In genomic region chr2:25419678-25420242, GRCh38 we compare ENCODE assay signal across 1 cellular context.
TF ChIP-seq lines count a peak whose summit lies in the region.

No MANE protein-coding gene starts in this region.

TF ChIP-seq in GM12878, 131 proteins besides CTCF, POLR2A, EP300 and RAD21 (continued from another document and continues in another):
- TF ChIP-seq PRDM15 (CRISPR knock-in tag; IDR thresholded peaks at IDR 0.05) (no peak), MAX (IDR thresholded peaks at IDR 0.05; ENCODE audit: low read depth, low read length) (peak; percentile 74), BRCA1 (IDR thresholded peaks at IDR 0.05; ENCODE audit: low read depth, low read length) (no peak), RUNX3 (IDR thresholded peaks at IDR 0.05; ENCODE audit: low read length) (peak; percentile 91), SUZ12 (IDR thresholded peaks at IDR 0.05; ENCODE audit: unreplicated experiment) (no peak), TARDBP (IDR thresholded peaks at IDR 0.05; ENCODE audit: borderline replicate concordance) (no peak), MTA2 (IDR thresholded peaks at IDR 0.05; ENCODE audit: low read depth) (peak; percentile 89), NFXL1 (IDR thresholded peaks at IDR 0.05; ENCODE audit: borderline replicate concordance) (no peak), JUNB (IDR thresholded peaks at IDR 0.05) (peak; percentile 78), SPI1 (IDR thresholded peaks at IDR 0.05; ENCODE audit: borderline replicate concordance, insufficient read depth, low read depth, low read length) (peak; percentile 100), RELB (IDR thresholded peaks at IDR 0.05; ENCODE audit: low read depth) (peak; percentile 99), CREB1 (IDR thresholded peaks at IDR 0.05; ENCODE audit: low read depth) (peak; percentile 70; the same call in 1 of the 2 replicates), CREM (IDR thresholded peaks at IDR 0.05; ENCODE audit: low read depth) (peak; percentile 88), KLF5 (IDR thresholded peaks at IDR 0.05; ENCODE audit: partially characterized antibody) (peak; percentile 45), ESRRA (IDR thresholded peaks at IDR 0.05; ENCODE audit: low read length) (0 out of 2 replicates have a peak, but pooled peaks have one; percentile 57), CUX1 (IDR thresholded peaks at IDR 0.05; ENCODE audit: insufficient replicate concordance, low read depth, low read length) (peak; percentile 86), FOS (IDR thresholded peaks at IDR 0.05; ENCODE audit: borderline replicate concordance, extremely low read depth, insufficient read length) (no peak), POLR2AphosphoS2 (IDR thresholded peaks at IDR 0.05; ENCODE audit: low read depth, low read length) (no peak; the same call in 1 of the 2 replicates), CEBPZ (IDR thresholded peaks at IDR 0.05; ENCODE audit: low read depth, low read length) (no peak), SREBF1 (IDR thresholded peaks at IDR 0.05; ENCODE audit: low read length) (no peak), ATF2 (IDR thresholded peaks at IDR 0.05; ENCODE audit: low read length) (peak; percentile 96), IRF5 (IDR thresholded peaks at IDR 0.05; ENCODE audit: borderline replicate concordance) (no peak), RFX5 (IDR thresholded peaks at IDR 0.05; ENCODE audit: low read depth, low read length) (no peak), ZSCAN29 (IDR thresholded peaks at IDR 0.05) (no peak), MEF2A (IDR thresholded peaks at IDR 0.05; ENCODE audit: insufficient read depth, low read depth, low read length) (peak; percentile 99), SKIL (IDR thresholded peaks at IDR 0.05; ENCODE audit: low read depth, poor library complexity, severe bottlenecking) (peak; percentile 88), LARP7 (IDR thresholded peaks at IDR 0.05) (no peak), RELA (IDR thresholded peaks at IDR 0.05; ENCODE audit: borderline replicate concordance, partially characterized antibody) (no peak), BCLAF1 (IDR thresholded peaks at IDR 0.05) (no peak), CHD2 (IDR thresholded peaks at IDR 0.05; ENCODE audit: borderline replicate concordance, low read depth, low read length) (peak; percentile 90), RBBP5 (conservative IDR thresholded peaks at IDR 0.05) (no peak)
